8 cellular contexts compared by ENCODE assay signal in the genomic region with DNA sequence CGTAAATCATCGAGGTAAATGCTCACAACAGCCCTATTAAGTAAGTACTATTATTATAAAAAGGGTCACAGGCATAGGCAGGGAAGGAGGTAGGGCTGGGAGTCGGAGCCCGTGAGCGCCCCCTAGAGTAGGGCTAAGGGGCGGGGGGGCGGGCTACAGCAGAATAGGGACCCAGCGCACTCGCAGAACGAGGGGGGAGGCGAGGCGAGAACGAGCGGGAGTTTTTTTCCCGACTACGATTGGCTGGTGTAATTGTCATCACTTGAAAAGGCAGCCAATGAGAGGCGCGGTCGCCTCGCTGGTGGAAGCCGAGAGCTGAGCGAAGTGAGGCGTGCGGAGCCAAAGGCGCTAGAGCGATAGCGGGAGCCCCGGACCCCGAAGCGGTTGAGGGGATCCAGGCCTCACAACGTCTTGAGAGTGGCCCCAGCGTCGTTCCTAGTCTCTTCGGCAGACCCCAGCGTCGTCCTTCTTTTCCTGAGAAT. TPM values are rescaled to one million over a fixed set of nuclear protein-coding genes. Genes with fewer than 3 reads are reported as not detected.
A peak's percentile ranks its signal among the peaks of the same experiment; 100 is the strongest.
DNase-seq lines count a peak whose midpoint lies in the region; ATAC-seq lines count a peak whose summit lies in the region.

No MANE protein-coding gene starts in this region.

- peaks cover 30% of the 10 kb centered on the region for H3K4me1 Mint-ChIP-seq in activated CD8-positive, alpha-beta T cell treated with anti-CD3 and anti-CD28 coated beads, Interleukin-2, amount 10 ng/mL, durations not matched to agents 7 days and 5 days (ENCODE audit: low read depth)

- no peaks in the 10 kb centered on the region for H3K27me3 Mint-ChIP-seq in activated CD8-positive, alpha-beta T cell treated with anti-CD3 and anti-CD28 coated beads, Interleukin-2, amount 10 ng/mL, durations not matched to agents 7 days and 5 days (ENCODE audit: low read depth)

- H3K9me3 Mint-ChIP-seq in activated CD8-positive, alpha-beta T cell treated with anti-CD3 and anti-CD28 coated beads, Interleukin-2, amount 10 ng/mL, durations not matched to agents 7 days and 5 days (ENCODE audit: insufficient read depth): no peaks in the 10 kb centered on the region

- ATAC-seq in activated CD8-positive, alpha-beta T cell treated with anti-CD3 and anti-CD28 coated beads, Interleukin-2, amount 10 ng/mL, durations not matched to agents 7 days and 5 days: peak; percentile 97

- peak overlapping the region; percentile 55 for H3K4me3 Mint-ChIP-seq in activated CD8-positive, alpha-beta T cell treated with anti-CD3 and anti-CD28 coated beads, Interleukin-2, amount 10 ng/mL, durations not matched to agents 7 days and 5 days

- POLR2A ChIA-PET in activated CD8-positive, alpha-beta T cell treated with anti-CD3 and anti-CD28 coated beads, Interleukin-2, amount 10 ng/mL, durations not matched to agents 7 days and 5 days (lab: Charles Lee): interaction anchor here (0.6 kb wide), 1 partner anchor 221 kb away, joined by 3 read pairs; no protein-coding TSS in a partner anchor

- peak overlapping the region; percentile 57 for H3K27ac Mint-ChIP-seq in activated CD8-positive, alpha-beta T cell treated with anti-CD3 and anti-CD28 coated beads, Interleukin-2, amount 10 ng/mL, durations not matched to agents 7 days and 5 days

- no peaks in the 10 kb centered on the region for H3K36me3 Mint-ChIP-seq in activated CD8-positive, alpha-beta T cell treated with anti-CD3 and anti-CD28 coated beads, Interleukin-2, amount 10 ng/mL, durations not matched to agents 7 days and 5 days (ENCODE audit: low read depth)

- DNase-seq in NCI-H345 (lab: John Stamatoyannopoulos, UW) (peak; percentile 42), NCI-H345 treated with DMSO at 0.1 percent for 48 hours (lab: John Stamatoyannopoulos, UW; ENCODE audit: unreplicated experiment) (no peak), NCI-H748 (lab: John Stamatoyannopoulos, UW; ENCODE audit: unreplicated experiment) (peak; percentile 85), medulla oblongata (ENCODE audit: extremely low spot score) (peak; percentile 98), NCI-H1436 (lab: John Stamatoyannopoulos, UW) (no peak)
- DNase-seq in activated CD8-positive, alpha-beta T cell treated with anti-CD3 and anti-CD28 coated beads, Interleukin-2, amount 10 ng/mL, durations not matched to agents 7 days and 5 days: peak; percentile 93
- DNase-seq in effector CD4-positive, alpha-beta T cell: peak; percentile 87
- DNase-seq in stimulated activated CD4-positive, alpha-beta T cell treated with anti-CD3 and anti-CD28 coated beads, TNF-alpha, amount 100 ng/mL, for 24 hours (ENCODE audit: low read depth in 3 of 3): peak; percentile 75 to 84 (median 80)

- CTCF ChIA-PET in activated CD8-positive, alpha-beta T cell treated with anti-CD3 and anti-CD28 coated beads, Interleukin-2, amount 10 ng/mL, durations not matched to agents 7 days and 5 days (lab: Charles Lee): interaction anchor here (0.6 to 2.2 kb wide), 32 partner anchors 9 to 283 kb away, joined by 3 to 10 read pairs (median 4); partner anchors contain the start of genes CDC37, ICAM4 and KRI1

RNA-seq across cellular contexts. Expression of gene KEAP1, which starts 24.2 kb away (rescaled TPM):
- total RNA-seq in activated CD8-positive, alpha-beta T cell treated with anti-CD3 and anti-CD28 coated beads, Interleukin-2, amount 10 ng/mL, durations not matched to agents 7 days and 5 days: 10 to 100 TPM; 89.4 to 92.1 TPM

RNA-seq across cellular contexts. Expression of gene S1PR5, which starts 38.3 kb away (rescaled TPM):
- total RNA-seq in activated CD8-positive, alpha-beta T cell treated with anti-CD3 and anti-CD28 coated beads, Interleukin-2, amount 10 ng/mL, durations not matched to agents 7 days and 5 days: under 1 TPM; 0.89 to 0.95 TPM

RNA-seq across cellular contexts. Expression of gene PDE4A, which starts 58.6 kb away (rescaled TPM):
- 10 to 100 TPM; 54.2 to 56.0 TPM for total RNA-seq in activated CD8-positive, alpha-beta T cell treated with anti-CD3 and anti-CD28 coated beads, Interleukin-2, amount 10 ng/mL, durations not matched to agents 7 days and 5 days

Comparison
In these comparisons a context has a peak if more than half of its experiments do, and no peak if none do; other contexts are left out.
1. DNase-seq: peak in NCI-H345 (single experiment), NCI-H748 (single experiment), activated CD8-positive, alpha-beta T cell treated with anti-CD3 and anti-CD28 coated beads, Interleukin-2, amount 10 ng/mL, durations not matched to agents 7 days and 5 days (single experiment), effector CD4-positive, alpha-beta T cell (single experiment), medulla oblongata (single experiment) and stimulated activated CD4-positive, alpha-beta T cell treated with anti-CD3 and anti-CD28 coated beads, TNF-alpha, amount 100 ng/mL, for 24 hours (3 of 3); none in NCI-H345 treated with DMSO at 0.1 percent for 48 hours (single experiment) and NCI-H1436 (single experiment).